ENCODE assay signal across 14 cellular contexts in genomic region chr21:18801468-18801867, GRCh38.
DNase-seq lines count a peak whose midpoint lies in the region; FAIRE-seq and TF ChIP-seq lines count a peak whose summit lies in the region.
"Had no signal": no experiment of that assay in that cellular context is flagged by ENCODE, and none has a peak within 500 bp of the region (broad histone marks: within the 10 kb centered on the region; RNA-seq: fewer than 3 reads in every experiment).

No MANE protein-coding gene starts in this region.

- peak; percentile 42 for DNase-seq in MCF 10A (ENCODE audit: unreplicated experiment)
- DNase-seq in breast epithelium (ENCODE audit: low spot score in 2 of 2): no peak
- DNase-seq in NCI-H226: peak; percentile 33
- peak; percentile 64 for DNase-seq in amniotic epithelial cell (ENCODE audit: low read depth)
- DNase-seq in small intestine: peak; percentile 16
- no peak for DNase-seq in NCI-H2029 treated with DMSO at 0.1 percent for 48 hours (lab: John Stamatoyannopoulos, UW)
- no peak for DNase-seq in putamen (ENCODE audit: low spot score)
- DNase-seq in retina: no peak
- DNase-seq: activated CD4-positive, alpha-beta memory T cell treated with anti-CD3 and anti-CD28 coated beads for 36 hours; naive thymus-derived CD4-positive, alpha-beta T cell; NCI-H1694 treated with DMSO at 0.1 percent for 48 hours; stimulated activated CD4-positive, alpha-beta T cell treated with anti-CD3 and anti-CD28 coated beads, Interleukin-12 subunit alpha, Interleukin-12 subunit beta, amount 100 ng/mL, for 4 hours had no signal

- H3K27me3 Mint-ChIP-seq in MCF 10A (ENCODE audit: insufficient read depth, unreplicated experiment): no peaks in the 10 kb centered on the region
- H3K27me3 Mint-ChIP-seq: activated CD4-positive, alpha-beta memory T cell treated with anti-CD3 and anti-CD28 coated beads for 36 hours; activated naive CD8-positive, alpha-beta T cell; naive thymus-derived CD4-positive, alpha-beta T cell had no signal

- H3K4me1 ChIP-seq in breast epithelium (no peaks in the 10 kb centered on the region), small intestine (ENCODE audit: control insufficient read depth in 2 of 2, insufficient read depth in 1 of 2, low read depth in 1 of 2, low read length in 1 of 2) (no peaks in the 10 kb centered on the region)

- CTCF ChIA-PET in MCF 10A (lab: Yijun Ruan, JAX): interaction anchor here (0.6 to 1.8 kb wide), 5 partner anchors 9 to 277 kb away, joined by 3 to 5 read pairs (median 3); no protein-coding TSS in a partner anchor

- POLR2A ChIA-PET in MCF 10A (lab: Yijun Ruan, JAX): no interaction called here

- H3K27me3 ChIP-seq in breast epithelium (no peaks in the 10 kb centered on the region), small intestine (ENCODE audit: control insufficient read depth in 2 of 2, insufficient read depth in 2 of 2, low read length in 2 of 2) (no peaks in the 10 kb centered on the region)

- WGBS in small intestine, 3 donors: 80 to 100% (median 81%) methylated on average over 1 of the region's 1 CpG

- H3K27ac Mint-ChIP-seq in MCF 10A (ENCODE audit: low read depth, unreplicated experiment): no peak overlapping the region
- H3K27ac Mint-ChIP-seq: activated CD4-positive, alpha-beta memory T cell treated with anti-CD3 and anti-CD28 coated beads for 36 hours; activated naive CD8-positive, alpha-beta T cell; naive thymus-derived CD4-positive, alpha-beta T cell had no signal

- no peak for FAIRE-seq in small intestine (lab: Jason Lieb, UNC)
- FAIRE-seq: endometrium had no signal

- H3K9me3 Mint-ChIP-seq in MCF 10A (ENCODE audit: unreplicated experiment): peaks cover 17% of the 10 kb centered on the region

- H3K4me3 Mint-ChIP-seq in MCF 10A (ENCODE audit: unreplicated experiment): no peak overlapping the region
- H3K4me3 Mint-ChIP-seq: activated CD4-positive, alpha-beta memory T cell treated with anti-CD3 and anti-CD28 coated beads for 36 hours; activated naive CD8-positive, alpha-beta T cell; naive thymus-derived CD4-positive, alpha-beta T cell had no signal

- intact Hi-C loops in MCF 10A (cut with micrococcal nuclease) (no loop called here), breast epithelium (cut with DNase I; ENCODE audit: low total_unique reads) (no loop called here)

- H3K4me3 ChIP-seq in breast epithelium: no peak overlapping the region
- no peak overlapping the region for H3K4me3 ChIP-seq in small intestine (ENCODE audit: low read depth in 1 of 2, low read length in 2 of 2)

- peaks cover 0 to 6% of the 10 kb centered on the region in 2 donors for H3K9me3 ChIP-seq in breast epithelium
- H3K9me3 ChIP-seq in small intestine (ENCODE audit: control insufficient read depth, low read depth): no peaks in the 10 kb centered on the region

- no TSS peak for BruUV-seq in MCF 10A (replicated peaks; lab: Mats Ljungman, UMichigan)

- TF ChIP-seq CTCF in MCF 10A (IDR thresholded peaks at IDR 0.05; ENCODE audit: unreplicated experiment) (peak; percentile 51), breast epithelium (IDR thresholded peaks at IDR 0.05) (no peak)

- no peak for TF ChIP-seq POLR2A in breast epithelium (IDR thresholded peaks at IDR 0.05)

- H3K36me3 ChIP-seq in breast epithelium: no peaks in the 10 kb centered on the region
- H3K36me3 ChIP-seq in small intestine (ENCODE audit: control insufficient read depth in 2 of 2, insufficient read depth in 2 of 2, low read length in 2 of 2): no peaks in the 10 kb centered on the region

- no peaks in the 10 kb centered on the region for H3K4me1 Mint-ChIP-seq in MCF 10A (ENCODE audit: insufficient read depth, unreplicated experiment)
- H3K4me1 Mint-ChIP-seq: naive thymus-derived CD4-positive, alpha-beta T cell had no signal

- H3K27ac ChIP-seq in breast epithelium: no peak overlapping the region
- no peak overlapping the region for H3K27ac ChIP-seq in small intestine (ENCODE audit: low read depth in 1 of 2, low read length in 1 of 2)

- H3K36me3 Mint-ChIP-seq in MCF 10A (ENCODE audit: insufficient read depth, unreplicated experiment): no peaks in the 10 kb centered on the region
- H3K36me3 Mint-ChIP-seq: activated CD4-positive, alpha-beta memory T cell treated with anti-CD3 and anti-CD28 coated beads for 36 hours; activated naive CD8-positive, alpha-beta T cell; naive thymus-derived CD4-positive, alpha-beta T cell had no signal

Comparison
In these comparisons a context has a peak if more than half of its experiments do, and no peak if none do; other contexts are left out.
1. DNase-seq: peak in MCF 10A (single experiment), NCI-H226 (single experiment), amniotic epithelial cell (single experiment) and small intestine (single experiment); none in breast epithelium (0 of 2), NCI-H2029 treated with DMSO at 0.1 percent for 48 hours (single experiment), putamen (single experiment) and retina (single experiment).